In genomic region chr3:32105291-32106131, GRCh38 we compare ENCODE assay signal across 8 cellular contexts. TPM values are rescaled to one million over a fixed set of nuclear protein-coding genes. Genes with fewer than 3 reads are reported as not detected.
DNase-seq lines count a peak whose midpoint lies in the region; ATAC-seq and TF ChIP-seq lines count a peak whose summit lies in the region.

No MANE protein-coding gene starts in this region.

- H3K36me3 Mint-ChIP-seq in chondrocyte (ENCODE audit: low read depth): peaks cover 14% of the 10 kb centered on the region
- peaks cover 0 to 15% (median 7%) of the 10 kb centered on the region in 3 donors for H3K36me3 Mint-ChIP-seq in naive thymus-derived CD8-positive, alpha-beta T cell

- peaks cover 0 to 41% (median 28%) of the 10 kb centered on the region in 10 experiments; a peak in 18 of 20 replicates for H3K4me1 ChIP-seq in BLaER1 treated with 17β-estradiol and CSF1 and Interleukin-3, amounts not matched to agents 10 nM and 100 nM

- H3K4me1 Mint-ChIP-seq in chondrocyte (ENCODE audit: low read depth): peaks cover 24% of the 10 kb centered on the region
- H3K4me1 Mint-ChIP-seq in naive thymus-derived CD8-positive, alpha-beta T cell: peaks cover 13 to 31% (median 27%) of the 10 kb centered on the region in 4 donors

- DNase-seq in LoVo (ENCODE audit: low spot score): peak; percentile 53
- DNase-seq in chondrocyte (ENCODE audit: low spot score): no peak
- no peak for DNase-seq in naive thymus-derived CD8-positive, alpha-beta T cell
- DNase-seq in KBM-7: no peak
- no peak for DNase-seq in dedifferentiated amniotic fluid mesenchymal stem cell (ENCODE audit: extremely low spot score)
- DNase-seq in SIG-M5 treated with dmso at 0.1 percent for 504 hours (lab: John Stamatoyannopoulos, UW; ENCODE audit: unreplicated experiment): no peak

- H3K27me3 Mint-ChIP-seq in chondrocyte (ENCODE audit: low read depth): no peaks in the 10 kb centered on the region
- H3K27me3 Mint-ChIP-seq in naive thymus-derived CD8-positive, alpha-beta T cell: no peaks in the 10 kb centered on the region

- peak overlapping the region; percentile 72 to 98 (median 90) for H3K4me2 ChIP-seq in BLaER1 treated with 17β-estradiol and CSF1 and Interleukin-3, amounts not matched to agents 10 nM and 100 nM

- in situ Hi-C loops in KBM-7 (cut with MboI; ENCODE audit: low pct_unique_long_range_greater_than_20kb, low sequenced_read_pairs): no loop called here

- H3K9me3 ChIP-seq in BLaER1 treated with 17β-estradiol and CSF1 and Interleukin-3, amounts not matched to agents 10 nM and 100 nM (replicated peaks in 1 of 11): peaks cover 38 to 40% (median 39%) of the 10 kb centered on the region in 11 experiments

- H3K27me3 ChIP-seq in BLaER1 treated with 17β-estradiol and CSF1 and Interleukin-3, amounts not matched to agents 10 nM and 100 nM: no peaks in the 10 kb centered on the region

- peak overlapping the region in 2 of 11 experiments; percentile 67 to 69; a peak in 3 of 22 replicates for H3K27ac ChIP-seq in BLaER1 treated with 17β-estradiol and CSF1 and Interleukin-3, amounts not matched to agents 10 nM and 100 nM

- POLR2A ChIA-PET in naive thymus-derived CD8-positive, alpha-beta T cell (lab: Charles Lee): interaction anchor here (0.5 to 1.4 kb wide), 5 partner anchors 9 to 573 kb away, joined by 4 to 13 read pairs (median 5); partner anchors contain the start of gene STT3B

- H3K4me3 ChIP-seq in BLaER1 treated with 17β-estradiol and CSF1 and Interleukin-3, amounts not matched to agents 10 nM and 100 nM: peak overlapping the region in 7 of 10 experiments; percentile 78 to 90 (median 85); a peak in 13 of 20 replicates

- peak overlapping the region in 6 of 11 experiments; percentile 73 to 81 (median 80); a peak in 4 of 22 replicates for H3K9ac ChIP-seq in BLaER1 treated with 17β-estradiol and CSF1 and Interleukin-3, amounts not matched to agents 10 nM and 100 nM

- H3K9me3 Mint-ChIP-seq in chondrocyte (ENCODE audit: low read depth): peaks cover 28% of the 10 kb centered on the region
- peaks cover 0 to 30% (median 10%) of the 10 kb centered on the region in 9 donors for H3K9me3 Mint-ChIP-seq in naive thymus-derived CD8-positive, alpha-beta T cell

- ATAC-seq in naive thymus-derived CD8-positive, alpha-beta T cell: no peak
- no peak for ATAC-seq in GM19324 (IDR thresholded peaks at IDR 0.05; ENCODE audit: low FRiP score, unreplicated experiment)

- H3K27ac Mint-ChIP-seq in chondrocyte (ENCODE audit: unreplicated experiment): peak overlapping the region; percentile 79
- H3K27ac Mint-ChIP-seq in naive thymus-derived CD8-positive, alpha-beta T cell: peak overlapping the region; percentile 41 to 92 (median 79)

- no peaks in the 10 kb centered on the region for H3K36me3 ChIP-seq in BLaER1 treated with 17β-estradiol and CSF1 and Interleukin-3, amounts not matched to agents 10 nM and 100 nM

- TF ChIP-seq CTCF in chondrocyte (IDR thresholded peaks at IDR 0.05): no peak

- H4K20me1 ChIP-seq in BLaER1 treated with 17β-estradiol and CSF1 and Interleukin-3, amounts not matched to agents 10 nM and 100 nM: peaks cover 0 to 16% (median 0%) of the 10 kb centered on the region in 11 experiments; a peak in 3 of 22 replicates

- peak overlapping the region; percentile 80 for H3K4me3 Mint-ChIP-seq in chondrocyte (ENCODE audit: unreplicated experiment)
- H3K4me3 Mint-ChIP-seq in naive thymus-derived CD8-positive, alpha-beta T cell: peak overlapping the region; percentile 78 to 97 (median 90)

RNA-seq across cellular contexts. Expression of gene GPD1L, which starts 0.9 kb away (rescaled TPM):
- total RNA-seq in chondrocyte: 11.5 to 15.1 TPM (median 13.0 TPM) in 3 replicates
- total RNA-seq in naive thymus-derived CD8-positive, alpha-beta T cell: 10 to 100 TPM; 16.6 to 20.5 TPM
- 10 to 100 TPM in 1 of 3 donors, 1 to 10 TPM in 2; 8.0 to 10.4 (median 10.0) TPM for polyA plus RNA-seq in naive thymus-derived CD8-positive, alpha-beta T cell
